Comparison of ENCODE assay signal across 21 cellular contexts in the genomic region with DNA sequence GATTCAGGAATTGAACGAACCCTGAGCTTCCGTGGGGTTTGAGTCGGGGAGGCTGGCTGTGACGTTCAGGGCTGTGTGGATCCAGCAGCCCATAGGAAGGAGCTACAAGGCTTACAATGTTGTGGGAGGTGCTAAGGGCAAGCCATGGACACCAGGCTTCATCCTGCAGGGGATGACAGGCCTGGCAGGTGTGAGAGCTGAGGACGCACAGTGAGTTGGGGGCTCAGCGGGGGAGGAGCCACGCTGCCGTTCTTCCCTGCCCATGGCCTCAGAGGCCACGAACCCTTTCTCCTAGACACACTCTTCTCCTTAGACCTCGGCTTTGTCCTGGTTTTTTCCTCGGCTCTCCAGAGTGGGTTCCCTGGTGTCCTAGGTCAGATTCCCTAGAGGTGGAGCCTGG.
DNase-seq lines count a peak whose midpoint lies in the region; ATAC-seq and TF ChIP-seq lines count a peak whose summit lies in the region.
"Had no signal": no experiment of that assay in that cellular context is flagged by ENCODE, and none has a peak within 500 bp of the region (broad histone marks: within the 10 kb centered on the region; RNA-seq: fewer than 3 reads in every experiment).

No MANE protein-coding gene starts in this region.

- CTCF ChIA-PET in activated CD4-positive, alpha-beta memory T cell treated with anti-CD3 and anti-CD28 coated beads, Interleukin-2, amount 10 ng/mL, durations not matched to agents 7 days and 5 days (lab: Charles Lee), result interaction anchor here (1.0 to 1.6 kb wide), 2 partner anchors 12 to 28 kb away, joined by 3 to 4 read pairs; no protein-coding TSS in a partner anchor
- CTCF ChIA-PET in activated CD4-positive, alpha-beta memory T cell treated with anti-CD3 and anti-CD28 coated beads for 36 hours (lab: Charles Lee), result interaction anchor here (1.3 kb wide), 1 partner anchor 29 kb away, joined by 4 read pairs; no protein-coding TSS in a partner anchor
- CTCF ChIA-PET in WTC11 (lab: Charles Lee) (interaction anchor here (0.7 to 2.8 kb wide), 13 partner anchors 12 to 310 kb away, joined by 3 to 18 read pairs (median 3); no protein-coding TSS in a partner anchor), PC-3 (lab: Charles Lee) (no interaction called here)

- no peak overlapping the region for H3K4me3 Mint-ChIP-seq in activated CD4-positive, alpha-beta memory T cell treated with anti-CD3 and anti-CD28 coated beads, Interleukin-2, amount 10 ng/mL, durations not matched to agents 7 days and 5 days
- H3K4me3 Mint-ChIP-seq in activated CD4-positive, alpha-beta memory T cell treated with anti-CD3 and anti-CD28 coated beads for 36 hours, result no peak overlapping the region
- H3K4me3 Mint-ChIP-seq in WTC11 (no peak overlapping the region), neural progenitor cell (peak overlapping the region; percentile 30)
- H3K4me3 Mint-ChIP-seq in stimulated activated naive CD8-positive, alpha-beta T cell treated with anti-CD3 and anti-CD28 coated beads, Interleukin-15, amount 100 ng/mL, for 72 hours, result no peak overlapping the region
- H3K4me3 Mint-ChIP-seq: CD8-positive, alpha-beta T cell; IgD-negative memory B cell had no signal

- H3K4me1 Mint-ChIP-seq in activated CD4-positive, alpha-beta memory T cell treated with anti-CD3 and anti-CD28 coated beads, Interleukin-2, amount 10 ng/mL, durations not matched to agents 7 days and 5 days, result no peaks in the 10 kb centered on the region
- no peaks in the 10 kb centered on the region for H3K4me1 Mint-ChIP-seq in activated CD4-positive, alpha-beta memory T cell treated with anti-CD3 and anti-CD28 coated beads for 36 hours (ENCODE audit: low read depth)
- peaks cover 14% of the 10 kb centered on the region for H3K4me1 Mint-ChIP-seq in WTC11
- H3K4me1 Mint-ChIP-seq in neural progenitor cell, result peaks cover 6% of the 10 kb centered on the region
- H3K4me1 Mint-ChIP-seq in stimulated activated naive CD8-positive, alpha-beta T cell treated with anti-CD3 and anti-CD28 coated beads, Interleukin-15, amount 100 ng/mL, for 72 hours, result no peaks in the 10 kb centered on the region
- H3K4me1 Mint-ChIP-seq: IgD-negative memory B cell had no signal

- no peak overlapping the region for H3K27ac ChIP-seq in neural progenitor cell
- no peak overlapping the region for H3K27ac ChIP-seq in PC-3 (ENCODE audit: low read length)
- H3K27ac ChIP-seq: 22Rv1, A549 had no signal

- H3K4me3 ChIP-seq in neural progenitor cell, result no peak overlapping the region
- H3K4me3 ChIP-seq in PC-3 (ENCODE audit: low read length), result no peak overlapping the region
- H3K4me3 ChIP-seq: A549, GM12878, HAP-1 had no signal

- peak; percentile 1 for DNase-seq in activated CD4-positive, alpha-beta memory T cell treated with anti-CD3 and anti-CD28 coated beads, Interleukin-2, amount 10 ng/mL, durations not matched to agents 7 days and 5 days
- DNase-seq in activated CD4-positive, alpha-beta memory T cell treated with anti-CD3 and anti-CD28 coated beads for 36 hours, result no peak
- no peak for DNase-seq in WTC11 (ENCODE audit: low spot score)
- peak; percentile 26 for DNase-seq in iPS-NIHi11 (ENCODE audit: low spot score)
- no peak for DNase-seq in neural progenitor cell (ENCODE audit: low spot score)
- DNase-seq in stimulated activated naive CD8-positive, alpha-beta T cell treated with anti-CD3 and anti-CD28 coated beads, Interleukin-15, amount 100 ng/mL, for 72 hours, result no peak
- DNase-seq in PC-3, result no peak
- DNase-seq in NCI-H2107 treated with DMSO at 0.1 percent for 48 hours (lab: John Stamatoyannopoulos, UW; ENCODE audit: unreplicated experiment), result no peak
- DNase-seq: AML-193; Calu3; CD8-positive, alpha-beta T cell; DMS53; DND-41; EL; GOT3 had no signal

- TF ChIP-seq CTCF in WTC11 (IDR thresholded peaks at IDR 0.05) (no peak), neural progenitor cell (IDR thresholded peaks at IDR 0.05) (no peak), PC-3 (conservative IDR thresholded peaks at IDR 0.05; ENCODE audit: low read depth, low read length) (no peak)

- no peaks in the 10 kb centered on the region for H3K36me3 Mint-ChIP-seq in activated CD4-positive, alpha-beta memory T cell treated with anti-CD3 and anti-CD28 coated beads, Interleukin-2, amount 10 ng/mL, durations not matched to agents 7 days and 5 days (ENCODE audit: low read depth)
- no peaks in the 10 kb centered on the region for H3K36me3 Mint-ChIP-seq in activated CD4-positive, alpha-beta memory T cell treated with anti-CD3 and anti-CD28 coated beads for 36 hours
- H3K36me3 Mint-ChIP-seq in WTC11 (no peaks in the 10 kb centered on the region), neural progenitor cell (no peaks in the 10 kb centered on the region)
- H3K36me3 Mint-ChIP-seq: CD8-positive, alpha-beta T cell had no signal

- no peak overlapping the region for H2AFZ ChIP-seq in neural progenitor cell (replicated peaks)
- no peak overlapping the region for H2AFZ ChIP-seq in PC-3 (ENCODE audit: low read length)

- H3F3A ChIP-seq in neural progenitor cell (ENCODE audit: low read depth), result no peaks in the 10 kb centered on the region
- no peaks in the 10 kb centered on the region for H3F3A ChIP-seq in PC-3 (ENCODE audit: low read length, unreplicated experiment)

- H4K20me1 ChIP-seq in neural progenitor cell (ENCODE audit: low read depth), result no peaks in the 10 kb centered on the region
- no peaks in the 10 kb centered on the region for H4K20me1 ChIP-seq in PC-3 (ENCODE audit: low read length)

- intact Hi-C loops in activated CD4-positive, alpha-beta memory T cell treated with anti-CD3 and anti-CD28 coated beads for 36 hours (cut with micrococcal nuclease), result no loop called here
- intact Hi-C loops in PC-3 (cut with micrococcal nuclease), result no loop called here

- H3K9ac ChIP-seq in neural progenitor cell (no peak overlapping the region), PC-3 (ENCODE audit: low read length) (no peak overlapping the region)

- no peak overlapping the region for H3K4me2 ChIP-seq in neural progenitor cell
- no peak overlapping the region for H3K4me2 ChIP-seq in PC-3 (ENCODE audit: low read length)
- H3K4me2 ChIP-seq: A549 had no signal

- H3K79me2 ChIP-seq in neural progenitor cell (ENCODE audit: low read depth) (no peaks in the 10 kb centered on the region), PC-3 (ENCODE audit: low read length) (no peaks in the 10 kb centered on the region)

- peaks cover 37% of the 10 kb centered on the region for H3K27me3 Mint-ChIP-seq in activated CD4-positive, alpha-beta memory T cell treated with anti-CD3 and anti-CD28 coated beads, Interleukin-2, amount 10 ng/mL, durations not matched to agents 7 days and 5 days
- H3K27me3 Mint-ChIP-seq in activated CD4-positive, alpha-beta memory T cell treated with anti-CD3 and anti-CD28 coated beads for 36 hours, result peaks cover 10% of the 10 kb centered on the region
- H3K27me3 Mint-ChIP-seq in WTC11 (ENCODE audit: low read depth) (peaks cover 29% of the 10 kb centered on the region), neural progenitor cell (ENCODE audit: insufficient read depth, low read depth) (peaks cover 9% of the 10 kb centered on the region)
- peaks cover 10% of the 10 kb centered on the region for H3K27me3 Mint-ChIP-seq in stimulated activated naive CD8-positive, alpha-beta T cell treated with anti-CD3 and anti-CD28 coated beads, Interleukin-15, amount 100 ng/mL, for 72 hours

- H3K36me3 ChIP-seq in neural progenitor cell, result no peaks in the 10 kb centered on the region
- no peaks in the 10 kb centered on the region for H3K36me3 ChIP-seq in PC-3 (ENCODE audit: low read depth, low read length)
- H3K36me3 ChIP-seq: HAP-1 had no signal

- H3K27me3 ChIP-seq in neural progenitor cell (no peaks in the 10 kb centered on the region), PC-3 (ENCODE audit: low read length) (peaks cover 91% of the 10 kb centered on the region)

- H3K27ac Mint-ChIP-seq in activated CD4-positive, alpha-beta memory T cell treated with anti-CD3 and anti-CD28 coated beads, Interleukin-2, amount 10 ng/mL, durations not matched to agents 7 days and 5 days, result no peak overlapping the region
- no peak overlapping the region for H3K27ac Mint-ChIP-seq in activated CD4-positive, alpha-beta memory T cell treated with anti-CD3 and anti-CD28 coated beads for 36 hours
- H3K27ac Mint-ChIP-seq in WTC11 (no peak overlapping the region), neural progenitor cell (peak overlapping the region; percentile 14)
- H3K27ac Mint-ChIP-seq in stimulated activated naive CD8-positive, alpha-beta T cell treated with anti-CD3 and anti-CD28 coated beads, Interleukin-15, amount 100 ng/mL, for 72 hours, result peak overlapping the region in 1 of 2 donors; percentile 93
- H3K27ac Mint-ChIP-seq: CD8-positive, alpha-beta T cell had no signal

- no peaks in the 10 kb centered on the region for H3K9me3 Mint-ChIP-seq in activated CD4-positive, alpha-beta memory T cell treated with anti-CD3 and anti-CD28 coated beads, Interleukin-2, amount 10 ng/mL, durations not matched to agents 7 days and 5 days
- no peaks in the 10 kb centered on the region for H3K9me3 Mint-ChIP-seq in activated CD4-positive, alpha-beta memory T cell treated with anti-CD3 and anti-CD28 coated beads for 36 hours
- H3K9me3 Mint-ChIP-seq in WTC11, result peaks cover 5% of the 10 kb centered on the region; the same call in 1 of the 2 replicates
- H3K9me3 Mint-ChIP-seq in neural progenitor cell, result no peaks in the 10 kb centered on the region
- H3K9me3 Mint-ChIP-seq in stimulated activated naive CD8-positive, alpha-beta T cell treated with anti-CD3 and anti-CD28 coated beads, Interleukin-15, amount 100 ng/mL, for 72 hours, result no peaks in the 10 kb centered on the region
- H3K9me3 Mint-ChIP-seq: CD8-positive, alpha-beta T cell; IgD-negative memory B cell had no signal

- no peaks in the 10 kb centered on the region for H3K4me1 ChIP-seq in neural progenitor cell
- no peaks in the 10 kb centered on the region for H3K4me1 ChIP-seq in PC-3 (ENCODE audit: insufficient read depth, low read length)
- H3K4me1 ChIP-seq: A549, HAP-1 had no signal

- BruUV-seq in PC-3 (replicated peaks; lab: Mats Ljungman, UMichigan), result no TSS peak

- POLR2A ChIA-PET in activated CD4-positive, alpha-beta memory T cell treated with anti-CD3 and anti-CD28 coated beads, Interleukin-2, amount 10 ng/mL, durations not matched to agents 7 days and 5 days (lab: Charles Lee), result no interaction called here
- POLR2A ChIA-PET in activated CD4-positive, alpha-beta memory T cell treated with anti-CD3 and anti-CD28 coated beads for 36 hours (lab: Charles Lee), result no interaction called here
- POLR2A ChIA-PET in WTC11 (lab: Charles Lee), result no interaction called here
- POLR2A ChIA-PET in PC-3 (lab: Charles Lee; ENCODE audit: unreplicated experiment), result no interaction called here

- H3K9me3 ChIP-seq in neural progenitor cell (ENCODE audit: low read depth), result no peaks in the 10 kb centered on the region
- H3K9me3 ChIP-seq in PC-3 (ENCODE audit: low read length), result no peaks in the 10 kb centered on the region; the same call in 1 of the 2 replicates
- H3K9me3 ChIP-seq: A549, HAP-1 had no signal

- H3K9me2 ChIP-seq in PC-3 (replicated peaks; ENCODE audit: low read length), result no peaks in the 10 kb centered on the region

- ATAC-seq in WTC11 (peak; percentile 48), PC-3 (no peak)
- ATAC-seq in stimulated activated naive CD8-positive, alpha-beta T cell treated with anti-CD3 and anti-CD28 coated beads, Interleukin-15, amount 100 ng/mL, for 72 hours, result no peak
- ATAC-seq: A549; CD8-positive, alpha-beta T cell; GM12878; HepG2 had no signal

Comparison
In these comparisons a context has a peak if more than half of its experiments do, and no peak if none do; other contexts are left out.
1. DNase-seq: peak in activated CD4-positive, alpha-beta memory T cell treated with anti-CD3 and anti-CD28 coated beads, Interleukin-2, amount 10 ng/mL, durations not matched to agents 7 days and 5 days (single experiment) and iPS-NIHi11 (single experiment); none in activated CD4-positive, alpha-beta memory T cell treated with anti-CD3 and anti-CD28 coated beads for 36 hours (single experiment), WTC11 (single experiment), neural progenitor cell (single experiment), stimulated activated naive CD8-positive, alpha-beta T cell treated with anti-CD3 and anti-CD28 coated beads, Interleukin-15, amount 100 ng/mL, for 72 hours (0 of 2), PC-3 (single experiment) and NCI-H2107 treated with DMSO at 0.1 percent for 48 hours (single experiment).